In the genomic region with DNA sequence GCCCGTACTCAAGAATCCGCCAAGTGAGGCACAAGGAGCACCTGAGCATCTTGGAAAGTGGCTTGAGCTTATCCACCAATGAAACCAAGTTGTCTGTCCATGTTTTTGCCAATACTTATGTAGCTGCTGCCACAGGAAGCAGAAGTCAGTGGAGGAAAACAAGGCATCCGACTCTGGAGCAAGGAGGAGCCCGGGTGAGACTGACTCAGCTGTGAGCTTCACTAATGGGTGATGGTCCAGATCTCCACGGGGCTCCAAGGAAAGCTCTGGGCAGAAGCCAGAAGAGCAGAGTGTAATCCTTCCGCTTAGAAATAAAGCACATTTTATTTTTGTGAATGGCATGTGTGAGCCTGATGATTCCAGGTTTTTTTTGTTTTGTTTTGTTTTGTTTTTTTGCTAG, we compare ENCODE assay signal across 26 cellular contexts. TPM values are rescaled to one million over a fixed set of nuclear protein-coding genes. Genes with fewer than 3 reads are reported as not detected.
DNase-seq lines count a peak whose midpoint lies in the region; ATAC-seq and TF ChIP-seq lines count a peak whose summit lies in the region.
"Had no signal": no experiment of that assay in that cellular context is flagged by ENCODE, and none has a peak within 500 bp of the region (broad histone marks: within the 10 kb centered on the region; RNA-seq: fewer than 3 reads in every experiment).

No MANE protein-coding gene starts in this region.

- ATAC-seq in stimulated activated effector memory CD8-positive, alpha-beta T cell treated with anti-CD3 and anti-CD28 coated beads, Interleukin-12 subunit alpha, Interleukin-12 subunit beta, amount 100 ng/mL, for 72 hours: no peak
- ATAC-seq in stimulated activated naive B cell treated with anti-CD40 and anti-IgM and Interleukin-4, amounts not matched to agents 10 μg/mL and 1 μg/mL and 100 μg/mL, for 72 hours (replicated peaks): no peak
- no peak for ATAC-seq in sciatic nerve
- ATAC-seq in GM19328 (IDR thresholded peaks at IDR 0.05; ENCODE audit: unreplicated experiment): no peak
- ATAC-seq: activated T-cell treated with anti-CD3 and anti-CD28 coated beads, Interleukin-2, amount 50 U/mL, for 4 hours; gastrocnemius medialis; T-helper 17 cell had no signal

- DNase-seq in HFFc6 (no peak), astrocyte of the spinal cord (ENCODE audit: low read depth, low spot score) (peak; percentile 79), fibroblast of mammary gland (ENCODE audit: low read depth) (peak; percentile 54), sciatic nerve (ENCODE audit: low spot score) (no peak)
- DNase-seq in stimulated activated effector memory CD8-positive, alpha-beta T cell treated with anti-CD3 and anti-CD28 coated beads, Interleukin-12 subunit alpha, Interleukin-12 subunit beta, amount 100 ng/mL, for 72 hours (ENCODE audit: low spot score in 2 of 2): no peak
- no peak for DNase-seq in stimulated activated naive B cell treated with anti-CD40 and anti-IgM and Interleukin-4, amounts not matched to agents 10 μg/mL and 1 μg/mL and 100 μg/mL, for 72 hours
- DNase-seq: activated CD4-positive, alpha-beta T cell treated with anti-CD3 and anti-CD28 coated beads for 4 hours; activated naive CD4-positive, alpha-beta T cell treated with Interleukin-2 at 50 U/mL for 16 hours; activated T-cell treated with anti-CD3 and anti-CD28 coated beads, Interleukin-2, amount 50 U/mL, for 4 hours; AML-193; amygdala; CD4-positive, alpha-beta memory T cell; central memory CD4-positive, alpha-beta T cell; DMS153; gastrocnemius medialis; GOT3; hippocampal formation; Karpas-422; NCI-H526; nephron progenitor cell; right cardiac atrium; T-helper 17 cell had no signal

- no peaks in the 10 kb centered on the region for H3K36me3 Mint-ChIP-seq in HFFc6 (ENCODE audit: low read depth)
- peaks cover 18% of the 10 kb centered on the region for H3K36me3 Mint-ChIP-seq in stimulated activated effector memory CD8-positive, alpha-beta T cell treated with anti-CD3 and anti-CD28 coated beads, Interleukin-12 subunit alpha, Interleukin-12 subunit beta, amount 100 ng/mL, for 72 hours
- peaks cover 7 to 17% of the 10 kb centered on the region in 2 donors for H3K36me3 Mint-ChIP-seq in stimulated activated naive B cell treated with anti-CD40 and anti-IgM and Interleukin-4, amounts not matched to agents 10 μg/mL and 1 μg/mL and 100 μg/mL, for 72 hours

- intact Hi-C loops in sciatic nerve (cut with DNase I): no loop called here

- H3K4me3 ChIP-seq in astrocyte of the spinal cord (ENCODE audit: low read depth, low read length) (no peak overlapping the region), fibroblast of mammary gland (ENCODE audit: control insufficient read depth, low read depth, low read length) (no peak overlapping the region)
- H3K4me3 ChIP-seq: gastrocnemius medialis had no signal

- peaks cover 12% of the 10 kb centered on the region for H3K4me1 Mint-ChIP-seq in HFFc6 (ENCODE audit: low read depth)
- H3K4me1 Mint-ChIP-seq in stimulated activated effector memory CD8-positive, alpha-beta T cell treated with anti-CD3 and anti-CD28 coated beads, Interleukin-12 subunit alpha, Interleukin-12 subunit beta, amount 100 ng/mL, for 72 hours: no peaks in the 10 kb centered on the region
- no peaks in the 10 kb centered on the region for H3K4me1 Mint-ChIP-seq in stimulated activated naive B cell treated with anti-CD40 and anti-IgM and Interleukin-4, amounts not matched to agents 10 μg/mL and 1 μg/mL and 100 μg/mL, for 72 hours
- H3K4me1 Mint-ChIP-seq: CD4-positive, alpha-beta memory T cell; nephron progenitor cell; T-helper 17 cell had no signal

- in situ Hi-C loops in astrocyte of the spinal cord (cut with HindIII; ENCODE audit: low sequenced_read_pairs): no loop called here

- H3K27ac Mint-ChIP-seq in HFFc6: peak overlapping the region; percentile 2; the same call in 1 of the 2 replicates
- H3K27ac Mint-ChIP-seq in stimulated activated effector memory CD8-positive, alpha-beta T cell treated with anti-CD3 and anti-CD28 coated beads, Interleukin-12 subunit alpha, Interleukin-12 subunit beta, amount 100 ng/mL, for 72 hours: peak overlapping the region; percentile 48
- no peak overlapping the region for H3K27ac Mint-ChIP-seq in stimulated activated naive B cell treated with anti-CD40 and anti-IgM and Interleukin-4, amounts not matched to agents 10 μg/mL and 1 μg/mL and 100 μg/mL, for 72 hours
- H3K27ac Mint-ChIP-seq: stimulated activated naive CD8-positive, alpha-beta T cell treated with anti-CD3 and anti-CD28 coated beads, Interleukin-15, Interleukin-2, amounts not matched to agents 100 ng/mL and 50 ng/mL, for 24 hours; T-helper 17 cell had no signal

- H3K9me3 Mint-ChIP-seq in HFFc6: no peaks in the 10 kb centered on the region
- H3K9me3 Mint-ChIP-seq in stimulated activated effector memory CD8-positive, alpha-beta T cell treated with anti-CD3 and anti-CD28 coated beads, Interleukin-12 subunit alpha, Interleukin-12 subunit beta, amount 100 ng/mL, for 72 hours: no peaks in the 10 kb centered on the region
- no peaks in the 10 kb centered on the region for H3K9me3 Mint-ChIP-seq in stimulated activated naive B cell treated with anti-CD40 and anti-IgM and Interleukin-4, amounts not matched to agents 10 μg/mL and 1 μg/mL and 100 μg/mL, for 72 hours
- H3K9me3 Mint-ChIP-seq: activated T-cell treated with anti-CD3 and anti-CD28 coated beads, Interleukin-2, amount 50 U/mL, for 4 hours; nephron progenitor cell; stimulated activated naive CD8-positive, alpha-beta T cell treated with anti-CD3 and anti-CD28 coated beads, Interleukin-15, Interleukin-2, amounts not matched to agents 100 ng/mL and 50 ng/mL, for 24 hours had no signal

- H3K4me3 Mint-ChIP-seq in HFFc6: no peak overlapping the region
- no peak overlapping the region for H3K4me3 Mint-ChIP-seq in stimulated activated effector memory CD8-positive, alpha-beta T cell treated with anti-CD3 and anti-CD28 coated beads, Interleukin-12 subunit alpha, Interleukin-12 subunit beta, amount 100 ng/mL, for 72 hours
- no peak overlapping the region for H3K4me3 Mint-ChIP-seq in stimulated activated naive B cell treated with anti-CD40 and anti-IgM and Interleukin-4, amounts not matched to agents 10 μg/mL and 1 μg/mL and 100 μg/mL, for 72 hours
- H3K4me3 Mint-ChIP-seq: activated T-cell treated with anti-CD3 and anti-CD28 coated beads, Interleukin-2, amount 50 U/mL, for 4 hours; CD4-positive, alpha-beta memory T cell; nephron progenitor cell; stimulated activated naive CD8-positive, alpha-beta T cell treated with anti-CD3 and anti-CD28 coated beads, Interleukin-15, Interleukin-2, amounts not matched to agents 100 ng/mL and 50 ng/mL, for 24 hours; T-helper 17 cell had no signal

- TF ChIP-seq CTCF in HFFc6 (IDR thresholded peaks at IDR 0.05) (no peak), astrocyte of the spinal cord (IDR thresholded peaks at IDR 0.05; ENCODE audit: low read depth, low read length) (no peak), fibroblast of mammary gland (conservative IDR thresholded peaks at IDR 0.05; ENCODE audit: control insufficient read depth, insufficient read depth, low read depth, low read length) (no peak)

- H3K27me3 Mint-ChIP-seq in HFFc6 (ENCODE audit: insufficient read depth): peaks cover 2% of the 10 kb centered on the region; the same call in 1 of the 2 replicates
- no peaks in the 10 kb centered on the region for H3K27me3 Mint-ChIP-seq in stimulated activated naive B cell treated with anti-CD40 and anti-IgM and Interleukin-4, amounts not matched to agents 10 μg/mL and 1 μg/mL and 100 μg/mL, for 72 hours
- H3K27me3 Mint-ChIP-seq: CD4-positive, alpha-beta memory T cell; stimulated activated naive CD8-positive, alpha-beta T cell treated with anti-CD3 and anti-CD28 coated beads, Interleukin-15, Interleukin-2, amounts not matched to agents 100 ng/mL and 50 ng/mL, for 24 hours; T-helper 17 cell had no signal

RNA-seq across cellular contexts. Expression of a gene that starts 12.3 kb away (rescaled TPM):
- 100 to 1,000 TPM; 341 to 419 (median 374) TPM for total RNA-seq in HFFc6 (2021; fragmentation: NEBNext Ultra II Directional; extraction: Animal tissue kit (Norgen Biotek cat#: 25700))
- 126 TPM for total RNA-seq in sciatic nerve

RNA-seq across cellular contexts. Expression of a gene that starts 20.6 kb away (rescaled TPM):
- 10 to 100 TPM; 31.6 to 36.0 (median 32.9) TPM for total RNA-seq in HFFc6 (2021; fragmentation: NEBNext Ultra II Directional; extraction: Animal tissue kit (Norgen Biotek cat#: 25700))
- total RNA-seq in sciatic nerve: 37.6 TPM

RNA-seq across cellular contexts. Expression of a gene that starts 21.6 kb away (rescaled TPM):
- total RNA-seq in HFFc6 (2021; fragmentation: NEBNext Ultra II Directional; extraction: Animal tissue kit (Norgen Biotek cat#: 25700)): 10 to 100 TPM; 48.5 to 73.6 (median 62.5) TPM
- total RNA-seq in sciatic nerve: 35.8 TPM

RNA-seq across cellular contexts. Expression of a gene that starts 27.9 kb away (rescaled TPM):
- total RNA-seq in HFFc6 (2021; fragmentation: NEBNext Ultra II Directional; extraction: Animal tissue kit (Norgen Biotek cat#: 25700)): not detected
- not detected for total RNA-seq in sciatic nerve
- total RNA-seq: right cardiac atrium, RPMI7951 had no signal

RNA-seq across cellular contexts. Expression of a gene that starts 49.3 kb away (rescaled TPM):
- total RNA-seq in HFFc6 (2021; fragmentation: NEBNext Ultra II Directional; extraction: Animal tissue kit (Norgen Biotek cat#: 25700)): 1 to 10 TPM; 1.4 to 3.1 (median 2.2) TPM
- 1.2 TPM for total RNA-seq in sciatic nerve
- total RNA-seq: CD4-positive, alpha-beta memory T cell; gastrocnemius medialis; mononuclear cell; T-helper 17 cell had no signal

Comparison
In these comparisons a context has a peak if more than half of its experiments do, and no peak if none do; other contexts are left out.
1. DNase-seq: peak in astrocyte of the spinal cord (single experiment) and fibroblast of mammary gland (single experiment); none in HFFc6 (single experiment), stimulated activated effector memory CD8-positive, alpha-beta T cell treated with anti-CD3 and anti-CD28 coated beads, Interleukin-12 subunit alpha, Interleukin-12 subunit beta, amount 100 ng/mL, for 72 hours (0 of 2), stimulated activated naive B cell treated with anti-CD40 and anti-IgM and Interleukin-4, amounts not matched to agents 10 μg/mL and 1 μg/mL and 100 μg/mL, for 72 hours (single experiment) and sciatic nerve (single experiment).